Comparison of ENCODE assay signal across 23 cellular contexts in the genomic region with DNA sequence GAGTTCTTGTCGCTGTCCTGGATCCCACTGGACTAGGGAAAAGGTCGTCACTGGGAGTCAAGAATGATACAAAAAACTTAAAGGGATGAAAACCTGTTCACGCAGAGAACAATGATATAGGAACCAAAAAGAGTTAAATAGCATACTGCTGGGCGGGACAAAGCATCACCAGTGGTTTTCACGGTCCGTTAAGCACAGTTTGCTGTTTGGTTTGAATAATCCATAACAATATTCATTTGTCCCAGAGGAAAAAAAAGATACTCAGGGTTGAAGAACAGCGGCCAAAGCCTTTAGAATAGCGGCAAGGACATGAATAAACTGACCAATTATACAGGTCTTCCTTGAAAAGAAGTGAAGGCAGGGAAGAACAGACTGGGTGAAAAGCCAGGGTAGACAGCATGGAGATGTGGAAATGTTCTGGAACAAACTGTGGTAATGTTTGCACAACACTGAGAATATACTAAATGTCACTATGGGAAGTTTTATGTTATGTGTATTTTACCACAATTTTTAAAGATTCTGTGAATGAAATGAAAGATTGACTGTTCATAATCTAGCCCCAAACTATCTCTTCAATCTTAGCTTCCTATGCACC.
DNase-seq lines count a peak whose midpoint lies in the region; FAIRE-seq and TF ChIP-seq lines count a peak whose summit lies in the region.
"Had no signal": no experiment of that assay in that cellular context is flagged by ENCODE, and none has a peak within 500 bp of the region (broad histone marks: within the 10 kb centered on the region; RNA-seq: fewer than 3 reads in every experiment).

No MANE protein-coding gene starts in this region.

- no peak overlapping the region for H3K27ac Mint-ChIP-seq in progenitor cell of endocrine pancreas
- H3K27ac Mint-ChIP-seq: activated naive CD4-positive, alpha-beta T cell treated with anti-CD3 and anti-CD28 coated beads, Interleukin-2, amount 50 U/mL, for 72 hours had no signal

- no peaks in the 10 kb centered on the region for H3K27me3 Mint-ChIP-seq in progenitor cell of endocrine pancreas

- peaks cover 15% of the 10 kb centered on the region for H3K4me1 Mint-ChIP-seq in progenitor cell of endocrine pancreas (ENCODE audit: low read depth)

- no peak overlapping the region for H3K4me3 Mint-ChIP-seq in progenitor cell of endocrine pancreas (ENCODE audit: low read depth)

- H3K36me3 Mint-ChIP-seq in progenitor cell of endocrine pancreas (ENCODE audit: insufficient read depth): peaks cover 59% of the 10 kb centered on the region

- H3K27ac ChIP-seq in 22Rv1: peak overlapping the region; percentile 85
- H3K27ac ChIP-seq: brain microvascular endothelial cell, coronary artery, sigmoid colon, tibial nerve had no signal

- no peak for FAIRE-seq in GM12891 (lab: Jason Lieb, UNC)
- FAIRE-seq: endometrium, keratinocyte had no signal

- TF ChIP-seq CTCF in 22Rv1 (IDR thresholded peaks at IDR 0.05) (no peak), progenitor cell of endocrine pancreas (IDR thresholded peaks at IDR 0.05; ENCODE audit: unreplicated experiment) (no peak)

- TF ChIP-seq POLR2A in GM12891 (IDR thresholded peaks at IDR 0.05; ENCODE audit: low read depth, low read length): no peak

- DNase-seq in GM12891 (ENCODE audit: insufficient read length, low spot score): no peak
- DNase-seq in NCI-H2171 treated with DMSO at 0.1 percent for 48 hours (lab: John Stamatoyannopoulos, UW): peak; percentile 35
- DNase-seq in iris pigment epithelial cell (ENCODE audit: low read depth): peak; percentile 31
- no peak for DNase-seq in effector CD8-positive, alpha-beta T cell (lab: John Stamatoyannopoulos, UW)
- no peak for DNase-seq in progenitor cell of endocrine pancreas (ENCODE audit: low spot score, unreplicated experiment)
- no peak for DNase-seq in NCI-H1436 treated with DMSO at 0.1 percent for 48 hours (lab: John Stamatoyannopoulos, UW)
- no peak for DNase-seq in HuH-7.5 (ENCODE audit: low spot score)
- DNase-seq: activated CD8-positive, alpha-beta memory T cell treated with anti-CD3 and anti-CD28 coated beads for 24 hours; activated T-cell treated with anti-CD3 and anti-CD28 coated beads, Interleukin-2, amount 50 U/mL, for 48 hours; brain microvascular endothelial cell; hypothalamus; mammary epithelial cell; NK-92 treated with Interleukin-12 subunit alpha and Interleukin-12 subunit beta, amount 100 ng/mL, for 24 hours; sigmoid colon; SK-N-SH; stimulated activated naive CD4-positive, alpha-beta T cell; T-helper 9 cell had no signal

- H3K9me3 Mint-ChIP-seq in progenitor cell of endocrine pancreas (ENCODE audit: low read depth): peaks cover 4% of the 10 kb centered on the region
- H3K9me3 Mint-ChIP-seq: activated naive CD4-positive, alpha-beta T cell treated with anti-CD3 and anti-CD28 coated beads, Interleukin-2, amount 50 U/mL, for 72 hours had no signal

TF ChIP-seq in GM12891, 5 proteins besides CTCF, POLR2A, EP300 and RAD21:
- TF ChIP-seq SPI1 (IDR thresholded peaks at IDR 0.05; ENCODE audit: low read depth, low read length) (no peak), POU2F2 (IDR thresholded peaks at IDR 0.05; ENCODE audit: low read depth, low read length) (no peak), TAF1 (IDR thresholded peaks at IDR 0.05; ENCODE audit: low read depth, low read length) (no peak), POLR2AphosphoS5 (IDR thresholded peaks at IDR 0.05; ENCODE audit: low read depth, low read length) (no peak), PAX5 (IDR thresholded peaks at IDR 0.05; ENCODE audit: insufficient read depth, low read length, severe bottlenecking) (peak; percentile 64)

Comparison
In these comparisons a context has a peak if more than half of its experiments do, and no peak if none do; other contexts are left out.
1. DNase-seq: peak in NCI-H2171 treated with DMSO at 0.1 percent for 48 hours (single experiment) and iris pigment epithelial cell (single experiment); none in GM12891 (single experiment), effector CD8-positive, alpha-beta T cell (single experiment), progenitor cell of endocrine pancreas (single experiment), NCI-H1436 treated with DMSO at 0.1 percent for 48 hours (single experiment) and HuH-7.5 (single experiment).